In the genomic region with DNA sequence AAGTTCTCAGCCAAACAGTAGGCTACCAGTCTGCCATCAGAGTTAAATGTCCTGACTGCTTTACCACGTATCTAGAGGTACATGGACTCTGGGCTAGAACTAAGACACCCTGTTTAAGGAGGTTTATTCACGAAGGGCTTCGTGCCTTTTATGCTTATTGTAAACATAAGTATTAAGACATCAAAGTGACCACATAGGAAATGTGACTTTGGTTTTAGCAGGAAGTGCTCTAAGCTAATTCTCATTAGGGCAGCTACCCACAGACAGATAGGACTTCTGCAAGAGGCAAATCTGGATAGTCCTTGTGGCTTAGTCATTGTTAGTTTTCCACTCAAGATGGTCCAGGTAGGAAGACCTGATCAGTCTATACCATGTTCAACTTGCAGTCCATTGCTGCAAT, we compare ENCODE assay signal across 22 cellular contexts.
DNase-seq lines count a peak whose midpoint lies in the region; ATAC-seq, FAIRE-seq and TF ChIP-seq lines count a peak whose summit lies in the region.
"Had no signal": no experiment of that assay in that cellular context is flagged by ENCODE, and none has a peak within 500 bp of the region (broad histone marks: within the 10 kb centered on the region; RNA-seq: fewer than 3 reads in every experiment).

No MANE protein-coding gene starts in this region.

- TF ChIP-seq CTCF in CD8-positive, alpha-beta T cell (IDR thresholded peaks at IDR 0.05) = no peak
- TF ChIP-seq CTCF in NB4 (IDR thresholded peaks at IDR 0.05; ENCODE audit: low read depth, low read length) = no peak
- TF ChIP-seq CTCF in mucosa of descending colon (IDR thresholded peaks at IDR 0.05) = no peak
- TF ChIP-seq CTCF in GM10248 (IDR thresholded peaks at IDR 0.05; ENCODE audit: control extremely low read depth, extremely low read depth, low read depth, missing control alignments) = no peak

- no peaks in the 10 kb centered on the region for H3K9me3 ChIP-seq in CD8-positive, alpha-beta T cell (ENCODE audit: low read length)
- H3K9me3 ChIP-seq in mucosa of descending colon = no peaks in the 10 kb centered on the region
- H3K9me3 ChIP-seq: lower lobe of right lung, pancreas, uterus had no signal

- FAIRE-seq in frontal cortex (lab: Jason Lieb, UNC) = no peak
- FAIRE-seq: pancreas had no signal

- H3K36me3 ChIP-seq in CD8-positive, alpha-beta T cell (ENCODE audit: insufficient read depth, low read length) = no peaks in the 10 kb centered on the region
- no peaks in the 10 kb centered on the region for H3K36me3 ChIP-seq in mucosa of descending colon (ENCODE audit: low read depth)
- H3K36me3 ChIP-seq: lower lobe of right lung, pancreas, uterus had no signal

- peaks cover 3% of the 10 kb centered on the region for H3K27me3 Mint-ChIP-seq in CD8-positive, alpha-beta T cell (ENCODE audit: low read depth)
- H3K27me3 Mint-ChIP-seq in activated naive CD4-positive, alpha-beta T cell treated with anti-CD3 and anti-CD28 coated beads, Interleukin-2, amount 10 ng/mL, durations not matched to agents 7 days and 5 days = peaks cover 13% of the 10 kb centered on the region

- H3K4me1 ChIP-seq in CD8-positive, alpha-beta T cell (ENCODE audit: insufficient read depth, low read length) = peaks cover 8% of the 10 kb centered on the region
- no peaks in the 10 kb centered on the region for H3K4me1 ChIP-seq in mucosa of descending colon (ENCODE audit: low read depth)
- H3K4me1 ChIP-seq: lower lobe of right lung, pancreas, uterus had no signal

- H3K27ac Mint-ChIP-seq in CD8-positive, alpha-beta T cell = peak overlapping the region; percentile 1
- H3K27ac Mint-ChIP-seq in activated naive CD4-positive, alpha-beta T cell treated with anti-CD3 and anti-CD28 coated beads, Interleukin-2, amount 10 ng/mL, durations not matched to agents 7 days and 5 days = no peak overlapping the region
- H3K27ac Mint-ChIP-seq: activated CD8-positive, alpha-beta T cell treated with anti-CD3 and anti-CD28 coated beads, Interleukin-2, amount 10 ng/mL, durations not matched to agents 7 days and 5 days; activated naive CD4-positive, alpha-beta T cell treated with anti-CD3 and anti-CD28 coated beads, Interleukin-2, amount 50 U/mL, for 24 hours had no signal

- POLR2A ChIA-PET in CD8-positive, alpha-beta T cell (lab: Charles Lee) = no interaction called here
- POLR2A ChIA-PET in GM10248 (lab: Yijun Ruan, JAX) = no interaction called here

- ATAC-seq in CD8-positive, alpha-beta T cell = peak; percentile 20
- ATAC-seq in GM19452 (IDR thresholded peaks at IDR 0.05; ENCODE audit: unreplicated experiment) = peak; percentile 44
- peak; percentile 53 for ATAC-seq in mucosa of descending colon
- ATAC-seq in GM18505 (IDR thresholded peaks at IDR 0.05; ENCODE audit: unreplicated experiment) = no peak
- ATAC-seq: activated CD8-positive, alpha-beta T cell treated with anti-CD3 and anti-CD28 coated beads, Interleukin-2, amount 10 ng/mL, durations not matched to agents 7 days and 5 days; HCT116; lower lobe of right lung; pancreas; sciatic nerve had no signal

- no peaks in the 10 kb centered on the region for H3K9me3 Mint-ChIP-seq in CD8-positive, alpha-beta T cell
- H3K9me3 Mint-ChIP-seq in activated naive CD4-positive, alpha-beta T cell treated with anti-CD3 and anti-CD28 coated beads, Interleukin-2, amount 10 ng/mL, durations not matched to agents 7 days and 5 days = no peaks in the 10 kb centered on the region
- H3K9me3 Mint-ChIP-seq: activated naive CD4-positive, alpha-beta T cell treated with anti-CD3 and anti-CD28 coated beads, Interleukin-2, amount 50 U/mL, for 24 hours had no signal

- CTCF ChIA-PET in CD8-positive, alpha-beta T cell (lab: Charles Lee) = no interaction called here
- CTCF ChIA-PET in GM10248 (lab: Yijun Ruan, JAX) = interaction anchor here (0.8 kb wide), 1 partner anchor 15 kb away, joined by 3 read pairs; no protein-coding TSS in a partner anchor
- CTCF ChIA-PET in activated naive CD4-positive, alpha-beta T cell treated with anti-CD3 and anti-CD28 coated beads, Interleukin-2, amount 10 ng/mL, durations not matched to agents 7 days and 5 days (lab: Charles Lee) = no interaction called here

- DNase-seq in CD8-positive, alpha-beta T cell = no peak
- DNase-seq in NB4 (ENCODE audit: low read depth) (peak; percentile 20), mucosa of descending colon (no peak), GM10248 (ENCODE audit: extremely low spot score) (no peak), frontal cortex (ENCODE audit: low spot score in 2 of 2) (no peak)
- no peak for DNase-seq in activated naive CD4-positive, alpha-beta T cell treated with anti-CD3 and anti-CD28 coated beads, Interleukin-2, amount 10 ng/mL, durations not matched to agents 7 days and 5 days
- DNase-seq: activated CD8-positive, alpha-beta T cell treated with anti-CD3 and anti-CD28 coated beads, Interleukin-2, amount 10 ng/mL, durations not matched to agents 7 days and 5 days; activated T-cell treated with anti-CD3 and anti-CD28 coated beads, Interleukin-2, amount 50 U/mL, for 48 hours; GDM1; lower lobe of right lung; NCI-H1694; NCI-H2227 treated with DMSO at 0.1 percent for 48 hours; NCI-H82; pancreas; T-helper 1 cell; uterus had no signal

- no peaks in the 10 kb centered on the region for H3K36me3 Mint-ChIP-seq in CD8-positive, alpha-beta T cell
- no peaks in the 10 kb centered on the region for H3K36me3 Mint-ChIP-seq in activated naive CD4-positive, alpha-beta T cell treated with anti-CD3 and anti-CD28 coated beads, Interleukin-2, amount 10 ng/mL, durations not matched to agents 7 days and 5 days
- H3K36me3 Mint-ChIP-seq: activated naive CD4-positive, alpha-beta T cell treated with anti-CD3 and anti-CD28 coated beads, Interleukin-2, amount 50 U/mL, for 24 hours had no signal

- TF ChIP-seq POLR2A in NB4 (IDR thresholded peaks at IDR 0.05; ENCODE audit: extremely low read depth, insufficient read length) = no peak
- TF ChIP-seq POLR2A in GM18505 (IDR thresholded peaks at IDR 0.05; ENCODE audit: borderline replicate concordance, extremely low read depth, insufficient read depth, insufficient read length) = no peak

- H3K4me1 Mint-ChIP-seq in CD8-positive, alpha-beta T cell (ENCODE audit: low read depth) = peaks cover 12% of the 10 kb centered on the region
- peaks cover 12% of the 10 kb centered on the region for H3K4me1 Mint-ChIP-seq in activated naive CD4-positive, alpha-beta T cell treated with anti-CD3 and anti-CD28 coated beads, Interleukin-2, amount 10 ng/mL, durations not matched to agents 7 days and 5 days

- intact Hi-C loops in CD8-positive, alpha-beta T cell (cut with DNase I, micrococcal nuclease) = no loop called here
- intact Hi-C loops in mucosa of descending colon (cut with DNase I, micrococcal nuclease) = no loop called here

- no peak overlapping the region for H3K4me3 Mint-ChIP-seq in CD8-positive, alpha-beta T cell
- H3K4me3 Mint-ChIP-seq in activated naive CD4-positive, alpha-beta T cell treated with anti-CD3 and anti-CD28 coated beads, Interleukin-2, amount 10 ng/mL, durations not matched to agents 7 days and 5 days = no peak overlapping the region
- H3K4me3 Mint-ChIP-seq: activated CD8-positive, alpha-beta T cell treated with anti-CD3 and anti-CD28 coated beads, Interleukin-2, amount 10 ng/mL, durations not matched to agents 7 days and 5 days; activated naive CD4-positive, alpha-beta T cell treated with anti-CD3 and anti-CD28 coated beads, Interleukin-2, amount 50 U/mL, for 24 hours had no signal

- no peak overlapping the region for H3K27ac ChIP-seq in CD8-positive, alpha-beta T cell (ENCODE audit: low read depth, low read length)
- H3K27ac ChIP-seq: lower lobe of right lung, pancreas, uterus, VCaP had no signal

- no peak overlapping the region for H3K4me3 ChIP-seq in CD8-positive, alpha-beta T cell (ENCODE audit: low read depth, low read length)
- H3K4me3 ChIP-seq in NB4 (ENCODE audit: low read depth, low read length) = no peak overlapping the region
- no peak overlapping the region for H3K4me3 ChIP-seq in mucosa of descending colon
- H3K4me3 ChIP-seq: lower lobe of right lung, pancreas, uterus had no signal

- H3K27me3 ChIP-seq in CD8-positive, alpha-beta T cell (ENCODE audit: insufficient read depth, low read length) = no peaks in the 10 kb centered on the region
- H3K27me3 ChIP-seq: pancreas, uterus had no signal
